In genomic region chr11:114110123-114110522, GRCh38 we compare ENCODE assay signal across 17 cellular contexts. TPM values are rescaled to one million over a fixed set of nuclear protein-coding genes. Genes with fewer than 3 reads are reported as not detected.
DNase-seq lines count a peak whose midpoint lies in the region; ATAC-seq, FAIRE-seq and TF ChIP-seq lines count a peak whose summit lies in the region.
"Had no signal": no experiment of that assay in that cellular context is flagged by ENCODE, and none has a peak within 500 bp of the region (broad histone marks: within the 10 kb centered on the region; RNA-seq: fewer than 3 reads in every experiment).

No MANE protein-coding gene starts in this region.

- H3K9ac ChIP-seq in kidney (ENCODE audit: low read length in 2 of 2), result no peak overlapping the region

- intact Hi-C loops in left ventricle myocardium superior (cut with micrococcal nuclease) (no loop called here), prostate gland (cut with DNase I) (no loop called here), kidney (cut with DNase I) (no loop called here)

- H3K27ac ChIP-seq in RWPE1, result peak overlapping the region; percentile 46
- H3K27ac ChIP-seq in prostate gland, result peak overlapping the region; percentile 58 to 69
- peak overlapping the region; percentile 71 to 84 (median 78) for H3K27ac ChIP-seq in upper lobe of left lung
- peak overlapping the region in 1 of 2 donors; percentile 78 for H3K27ac ChIP-seq in kidney (ENCODE audit: low read depth in 2 of 2, low read length in 2 of 2)
- H3K27ac ChIP-seq: SJSA1 had no signal

- no peak for FAIRE-seq in kidney (lab: Jason Lieb, UNC)
- FAIRE-seq in frontal cortex (lab: Jason Lieb, UNC), result no peak
- FAIRE-seq: bronchial epithelial cell had no signal

- POLR2A ChIA-PET in RWPE1 (lab: Yijun Ruan, JAX; ENCODE audit: low non-redundant PET), result no interaction called here

- CTCF ChIA-PET in RWPE1 (lab: Yijun Ruan, JAX), result no interaction called here

- no peak for TF ChIP-seq POLR2A in prostate gland (IDR thresholded peaks at IDR 0.05)
- TF ChIP-seq POLR2A in upper lobe of left lung (IDR thresholded peaks at IDR 0.05), result no peak

- WGBS in prostate gland, result 89% methylated on average over 6 of the region's 6 CpGs
- WGBS in upper lobe of left lung, 2 donors, result 75 to 76% methylated on average over 5 to 6 of the region's 6 CpGs

- no peak for TF ChIP-seq CTCF in RWPE1 (conservative IDR thresholded peaks at IDR 0.05; ENCODE audit: low read depth)
- TF ChIP-seq CTCF in prostate gland (IDR thresholded peaks at IDR 0.05), result no peak
- TF ChIP-seq CTCF in upper lobe of left lung (IDR thresholded peaks at IDR 0.05), result no peak
- TF ChIP-seq CTCF in kidney (IDR thresholded peaks at IDR 0.05; ENCODE audit: borderline replicate concordance, extremely low read depth, insufficient read depth), result no peak

- H3K4me1 ChIP-seq in prostate gland (replicated peaks), result peaks cover 26% of the 10 kb centered on the region
- H3K4me1 ChIP-seq in upper lobe of left lung, result peaks cover 70 to 100% (median 96%) of the 10 kb centered on the region in 4 donors
- H3K4me1 ChIP-seq in kidney (ENCODE audit: control insufficient read depth in 1 of 2, insufficient read depth in 1 of 2, low read depth in 1 of 2, low read length in 2 of 2), result peaks cover 27 to 30% of the 10 kb centered on the region in 2 donors
- H3K4me1 ChIP-seq: SJSA1 had no signal

- H3K9me3 ChIP-seq in prostate gland, result no peaks in the 10 kb centered on the region
- no peaks in the 10 kb centered on the region for H3K9me3 ChIP-seq in upper lobe of left lung
- H3K9me3 ChIP-seq in kidney (ENCODE audit: control insufficient read depth in 1 of 2, low read length in 2 of 2), result no peaks in the 10 kb centered on the region
- H3K9me3 ChIP-seq: SJSA1 had no signal

- peak; percentile 8 for ATAC-seq in left ventricle myocardium superior
- no peak for ATAC-seq in upper lobe of left lung (ENCODE audit: low FRiP score in 2 of 2)
- ATAC-seq: esophagus mucosa had no signal

- H3K27me3 ChIP-seq in prostate gland (replicated peaks; ENCODE audit: insufficient read depth) (no peaks in the 10 kb centered on the region), upper lobe of left lung (no peaks in the 10 kb centered on the region)

- DNase-seq in RWPE1 (ENCODE audit: low spot score) (no peak), left ventricle myocardium superior (no peak), prostate gland (ENCODE audit: low spot score) (no peak), upper lobe of left lung (no peak), kidney (no peak), frontal cortex (ENCODE audit: low spot score in 2 of 2) (no peak), NCI-H226 (no peak)
- DNase-seq: activated CD4-positive, alpha-beta T cell treated with anti-CD3 and anti-CD28 coated beads for 1 hour; activated naive CD4-positive, alpha-beta T cell treated with anti-CD3 and anti-CD28 coated beads for 36 hours; HCEC 1CT; head of caudate nucleus; islet precursor cell; NCI-H2029; NCI-H510A treated with DMSO at 0.1 percent for 48 hours had no signal

- H3K4me3 ChIP-seq in prostate gland (no peak overlapping the region), upper lobe of left lung (peak overlapping the region in 1 of 4 donors; percentile 7), kidney (ENCODE audit: low read length in 2 of 2) (peak overlapping the region in 1 of 2 donors; percentile 30)
- H3K4me3 ChIP-seq: SJSA1 had no signal

- H3K36me3 ChIP-seq in prostate gland, result no peaks in the 10 kb centered on the region
- H3K36me3 ChIP-seq in upper lobe of left lung, result peaks cover 0 to 27% (median 4%) of the 10 kb centered on the region in 4 donors
- H3K36me3 ChIP-seq in kidney (ENCODE audit: control insufficient read depth in 1 of 2, insufficient read depth in 2 of 2, low read length in 2 of 2), result peaks cover 0 to 4% of the 10 kb centered on the region in 2 donors
- H3K36me3 ChIP-seq: SJSA1 had no signal

- TF ChIP-seq EP300 in upper lobe of left lung (IDR thresholded peaks at IDR 0.05), result no peak

RNA-seq across cellular contexts. Expression of gene ZBTB16, which starts 50.6 kb away (rescaled TPM):
- total RNA-seq in left ventricle myocardium superior (67.3 TPM), prostate gland (100 to 1,000 TPM; 171 to 230 TPM), upper lobe of left lung (100 to 1,000 TPM; 110 to 584 (median 179) TPM), kidney (126 TPM), frontal cortex (3.7 TPM)
- polyA plus RNA-seq in kidney (ENCODE audit: insufficient read depth, low read depth, low replicate concordance), result 2.5 TPM
- total RNA-seq: SJSA1 had no signal

Comparison
In these comparisons a context has a peak if more than half of its experiments do, and no peak if none do; other contexts are left out.
1. RNA of gene ZBTB16, which starts 50.6 kb away (total RNA-seq): 171 to 230 TPM in prostate gland, 110 to 584 TPM in upper lobe of left lung, 126 TPM in kidney (single experiment) and 67.3 TPM in left ventricle myocardium superior (single experiment); 3.7 TPM in frontal cortex (single experiment); every median in the first group is over 10 times any median in the second.